In genomic region chr6:159760602-159761057, GRCh38 we compare ENCODE assay signal across 7 cellular contexts. TPM values are rescaled to one million over a fixed set of nuclear protein-coding genes. Genes with fewer than 3 reads are reported as not detected.
DNase-seq lines count a peak whose midpoint lies in the region; ATAC-seq and TF ChIP-seq lines count a peak whose summit lies in the region.

No MANE protein-coding gene starts in this region.

- H3K4me1 Mint-ChIP-seq in endothelial cell (ENCODE audit: unreplicated experiment): peaks cover 33% of the 10 kb centered on the region

- DNase-seq in H4 (ENCODE audit: low spot score) (peak; percentile 9), RKO (ENCODE audit: low spot score) (peak; percentile 50), endothelial cell (ENCODE audit: low spot score) (peak; percentile 16), osteoblast (ENCODE audit: insufficient read length, low spot score, missing footprints) (peak; percentile 83), HUDEP-2 (lab: John Stamatoyannopoulos, UW; ENCODE audit: unreplicated experiment in 76 of 76) (no peak)

- ATAC-seq in HG02973 (IDR thresholded peaks at IDR 0.05; ENCODE audit: unreplicated experiment) (no peak), GM18505 (IDR thresholded peaks at IDR 0.05; ENCODE audit: unreplicated experiment) (no peak)

- H3K27me3 ChIP-seq in osteoblast (ENCODE audit: insufficient read depth, low read length): no peaks in the 10 kb centered on the region

- peaks cover 35% of the 10 kb centered on the region for H3K4me1 ChIP-seq in osteoblast (ENCODE audit: insufficient read depth, low read length)

- peaks cover 29% of the 10 kb centered on the region for H3K36me3 Mint-ChIP-seq in endothelial cell (ENCODE audit: low read depth, unreplicated experiment)

- peaks cover 22% of the 10 kb centered on the region for H3K79me2 ChIP-seq in osteoblast (ENCODE audit: insufficient read depth, low read length)

- H3K27ac ChIP-seq in osteoblast (ENCODE audit: low read depth, low read length): peak overlapping the region; percentile 86

- H3K9me3 Mint-ChIP-seq in endothelial cell (ENCODE audit: unreplicated experiment): no peaks in the 10 kb centered on the region

- H2AFZ ChIP-seq in osteoblast (ENCODE audit: low read length): no peak overlapping the region

- H3K4me2 ChIP-seq in osteoblast (ENCODE audit: insufficient read depth, low read length): peak overlapping the region; percentile 96

- H3K9me3 ChIP-seq in osteoblast (ENCODE audit: low read depth, low read length): no peaks in the 10 kb centered on the region

- H3K4me3 Mint-ChIP-seq in endothelial cell (ENCODE audit: unreplicated experiment): peak overlapping the region; percentile 94

- no peak for TF ChIP-seq POLR2A in GM18505 (IDR thresholded peaks at IDR 0.05; ENCODE audit: borderline replicate concordance, extremely low read depth, insufficient read depth, insufficient read length)

- peaks cover 3% of the 10 kb centered on the region for H4K20me1 ChIP-seq in osteoblast (ENCODE audit: insufficient read depth, low read length)

- TF ChIP-seq CTCF in endothelial cell (IDR thresholded peaks at IDR 0.05; ENCODE audit: unreplicated experiment) (no peak), osteoblast (IDR thresholded peaks at IDR 0.05; ENCODE audit: extremely low read depth, low read depth, low read length) (no peak)

- H3K36me3 ChIP-seq in osteoblast (ENCODE audit: insufficient read depth, low read length): peaks cover 35% of the 10 kb centered on the region

- H3K27ac Mint-ChIP-seq in endothelial cell (ENCODE audit: unreplicated experiment): peak overlapping the region; percentile 99

- peak overlapping the region; percentile 92 for H3K4me3 ChIP-seq in osteoblast (ENCODE audit: insufficient read depth, low read length)

- peaks cover 16% of the 10 kb centered on the region for H3K27me3 Mint-ChIP-seq in endothelial cell (ENCODE audit: unreplicated experiment)

RNA-seq across cellular contexts. Expression of gene ACAT2, which starts 1.2 kb away (rescaled TPM):
- total RNA-seq in H4 (2014; rRNA removed; shearing (Covaris generic)): 37.4 and 40.5 TPM in 2 replicates
- total RNA-seq in endothelial cell (ENCODE audit: unreplicated experiment) (119 TPM), osteoblast (41.6 and 53.6 TPM in 2 replicates)

RNA-seq across cellular contexts. Expression of gene TCP1, which starts 28.8 kb away (rescaled TPM):
- total RNA-seq in H4 (2014; rRNA removed; shearing (Covaris generic)): 210 and 251 TPM in 2 replicates
- total RNA-seq in endothelial cell (ENCODE audit: unreplicated experiment): 213 TPM
- total RNA-seq in osteoblast: 170 and 174 TPM in 2 replicates

RNA-seq across cellular contexts. Expression of gene MRPL18, which starts 29.6 kb away (rescaled TPM):
- 107 and 120 TPM in 2 replicates for total RNA-seq in H4 (2014; rRNA removed; shearing (Covaris generic))
- total RNA-seq in endothelial cell (ENCODE audit: unreplicated experiment) (31.0 TPM), osteoblast (47.8 and 53.9 TPM in 2 replicates)

RNA-seq across cellular contexts. Expression of gene WTAP, which starts 33.3 kb away (rescaled TPM):
- 56.3 and 61.8 TPM in 2 replicates for total RNA-seq in H4 (2014; rRNA removed; shearing (Covaris generic))
- total RNA-seq in endothelial cell (ENCODE audit: unreplicated experiment) (95.4 TPM), osteoblast (109 and 119 TPM in 2 replicates)

RNA-seq across cellular contexts. Expression of gene PNLDC1, which starts 39.4 kb away (rescaled TPM):
- not detected in 2 replicates for total RNA-seq in H4 (2014; rRNA removed; shearing (Covaris generic))
- not detected for total RNA-seq in endothelial cell (ENCODE audit: unreplicated experiment)
- total RNA-seq in osteoblast: 0.29 TPM in 1 of 2 replicates, not detected in the other

Comparison
In these comparisons a context has a peak if more than half of its experiments do, and no peak if none do; other contexts are left out.
1. DNase-seq: peak in H4 (single experiment), RKO (single experiment), endothelial cell (single experiment) and osteoblast (single experiment); none in HUDEP-2 (0 of 76).